Comparison of ENCODE assay signal across 24 cellular contexts in genomic region chr1:189646066-189646465, GRCh38.
"Had no signal": no experiment of that assay in that cellular context is flagged by ENCODE, and none has a peak within 500 bp of the region (broad histone marks: within the 10 kb centered on the region; RNA-seq: fewer than 3 reads in every experiment).

No MANE protein-coding gene starts in this region.

- H3K9me3 ChIP-seq: colonic mucosa, esophagus muscularis mucosa, esophagus squamous epithelium, gastrocnemius medialis, gastroesophageal sphincter, heart left ventricle had no signal

- H3K4me3 ChIP-seq: colonic mucosa, coronary artery, dorsolateral prefrontal cortex, esophagus muscularis mucosa, esophagus squamous epithelium, gastrocnemius medialis, gastroesophageal sphincter, heart left ventricle, heart right ventricle had no signal

- H3K4me1 ChIP-seq: colonic mucosa, esophagus muscularis mucosa, esophagus squamous epithelium, foreskin keratinocyte, gastrocnemius medialis, gastroesophageal sphincter, heart left ventricle, heart right ventricle had no signal

- DNase-seq: colonic mucosa; cortex of kidney; dermis blood vessel endothelial cell; dorsolateral prefrontal cortex; effector CD4-positive, alpha-beta T cell; effector CD8-positive, alpha-beta T cell; effector memory CD4-positive, alpha-beta T cell; effector memory CD8-positive, alpha-beta T cell; endodermal cell; erythroblast; esophagus squamous epithelium; foreskin fibroblast; foreskin keratinocyte; foreskin melanocyte; gastrocnemius medialis; glutamatergic neuron; head of caudate nucleus; heart left ventricle; heart right ventricle had no signal

- H3K27ac ChIP-seq: colonic mucosa, coronary artery, dorsolateral prefrontal cortex, epithelial cell of prostate, esophagus muscularis mucosa, esophagus squamous epithelium, foreskin keratinocyte, gastrocnemius medialis, gastroesophageal sphincter, heart left ventricle, heart right ventricle had no signal

- H3K27me3 ChIP-seq: colonic mucosa, esophagus muscularis mucosa, esophagus squamous epithelium, foreskin keratinocyte, gastrocnemius medialis, gastroesophageal sphincter, heart left ventricle, heart right ventricle had no signal

- ATAC-seq: effector memory CD8-positive, alpha-beta T cell; esophagus mucosa; foreskin keratinocyte; gastrocnemius medialis; gastroesophageal sphincter; heart left ventricle; heart right ventricle had no signal

- H3K36me3 ChIP-seq: colonic mucosa, esophagus muscularis mucosa, esophagus squamous epithelium, gastrocnemius medialis, gastroesophageal sphincter, heart left ventricle, heart right ventricle had no signal
